Comparison of ENCODE assay signal across 12 cellular contexts in the genomic region with DNA sequence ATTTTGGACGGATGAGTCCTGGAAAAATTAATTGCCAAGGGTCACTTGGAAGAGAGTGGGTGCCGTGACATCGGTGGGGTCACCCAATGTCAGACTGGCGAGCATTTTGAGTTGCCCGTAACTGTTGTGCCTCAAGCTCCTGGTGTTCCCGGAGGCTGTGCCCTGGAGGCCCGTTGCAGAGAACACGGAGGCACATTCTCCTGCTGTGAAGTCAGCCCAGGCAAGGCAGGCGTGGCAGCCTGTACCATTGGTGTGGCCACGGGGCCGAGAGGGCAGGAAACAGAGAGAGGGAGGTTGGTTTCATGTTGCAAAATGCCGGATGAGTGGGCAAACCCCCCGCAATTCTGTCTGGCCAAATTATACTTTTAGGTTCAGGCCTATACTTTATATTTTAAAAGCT.
DNase-seq lines count a peak whose midpoint lies in the region; ATAC-seq and TF ChIP-seq lines count a peak whose summit lies in the region.
"Had no signal": no experiment of that assay in that cellular context is flagged by ENCODE, and none has a peak within 500 bp of the region (broad histone marks: within the 10 kb centered on the region; RNA-seq: fewer than 3 reads in every experiment).

No MANE protein-coding gene starts in this region.

- H3K36me3 ChIP-seq in breast epithelium = no peaks in the 10 kb centered on the region
- H3K36me3 ChIP-seq in mammary epithelial cell (ENCODE audit: insufficient read depth, low read length) = no peaks in the 10 kb centered on the region
- no peaks in the 10 kb centered on the region for H3K36me3 ChIP-seq in aorta (ENCODE audit: control insufficient read depth in 1 of 2, insufficient read depth in 2 of 2, low read length in 1 of 2)
- H3K36me3 ChIP-seq: upper lobe of left lung had no signal

- peak; percentile 83 for ATAC-seq in aorta (ENCODE audit: low FRiP score)
- no peak for ATAC-seq in HG03025 (IDR thresholded peaks at IDR 0.05; ENCODE audit: low FRiP score, unreplicated experiment)

- no peak overlapping the region for H3K9ac ChIP-seq in mammary epithelial cell (ENCODE audit: insufficient read depth, low read length)

- CTCF ChIA-PET in MCF 10A (lab: Yijun Ruan, JAX) = interaction anchor here (0.6 kb wide), 1 partner anchor 93 kb away, joined by 3 read pairs; no protein-coding TSS in a partner anchor
- CTCF ChIA-PET in mammary epithelial cell (lab: Charles Lee; ENCODE audit: low non-redundant PET) = no interaction called here

- H3K4me3 Mint-ChIP-seq in MCF 10A (ENCODE audit: unreplicated experiment) = no peak overlapping the region
- H3K4me3 Mint-ChIP-seq: activated naive CD4-positive, alpha-beta T cell treated with anti-CD3 and anti-CD28 coated beads, Interleukin-2, amount 10 ng/mL, durations not matched to agents 7 days and 5 days had no signal

- TF ChIP-seq POLR2A in breast epithelium (IDR thresholded peaks at IDR 0.05) = no peak

- no peaks in the 10 kb centered on the region for H3K27me3 ChIP-seq in breast epithelium
- no peaks in the 10 kb centered on the region for H3K27me3 ChIP-seq in mammary epithelial cell (ENCODE audit: insufficient read depth, low read length)
- no peaks in the 10 kb centered on the region for H3K27me3 ChIP-seq in aorta (ENCODE audit: control insufficient read depth in 1 of 2, insufficient read depth in 2 of 2, low read length in 1 of 2)
- H3K27me3 ChIP-seq: upper lobe of left lung had no signal

- intact Hi-C loops in MCF 10A (cut with micrococcal nuclease) = no loop called here
- intact Hi-C loops in breast epithelium (cut with DNase I; ENCODE audit: low total_unique reads) = no loop called here
- intact Hi-C loops in mammary epithelial cell (cut with micrococcal nuclease) = no loop called here
- intact Hi-C loops in aorta (cut with DNase I) = loop anchor here in 1 of 2 donors (1.0 to 5.0 kb wide), 3 partner anchors 18 to 210 kb away; a partner anchor contains a TSS

- no peaks in the 10 kb centered on the region for H3K4me1 ChIP-seq in breast epithelium
- H3K4me1 ChIP-seq in mammary epithelial cell (ENCODE audit: insufficient read depth, low read length) = peaks cover 39% of the 10 kb centered on the region
- H3K4me1 ChIP-seq in aorta (ENCODE audit: control insufficient read depth in 1 of 2, insufficient read depth in 2 of 2, low read length in 2 of 2) = no peaks in the 10 kb centered on the region
- H3K4me1 ChIP-seq: upper lobe of left lung had no signal

- dilution Hi-C loops in mammary epithelial cell (cut with HindIII; ENCODE audit: low sequenced_read_pairs) = no loop called here

- H3K79me2 ChIP-seq in mammary epithelial cell (ENCODE audit: insufficient read depth, low read length) = no peaks in the 10 kb centered on the region

- DNase-seq in MCF 10A (ENCODE audit: unreplicated experiment) (peak; percentile 82), breast epithelium (ENCODE audit: low spot score in 2 of 2) (no peak), mammary epithelial cell (peak; percentile 76), kidney glomerular epithelial cell (lab: John Stamatoyannopoulos, UW) (peak; percentile 33), aorta (peak; percentile 94 to 95), SKM-1 treated with dmso at 0.1 percent for 144 hours (lab: John Stamatoyannopoulos, UW; ENCODE audit: unreplicated experiment) (no peak), anterior cingulate cortex (lab: John Stamatoyannopoulos, UW) (no peak)
- DNase-seq: ACHN; activated naive CD4-positive, alpha-beta T cell treated with anti-CD3 and anti-CD28 coated beads, Interleukin-2, amount 10 ng/mL, durations not matched to agents 7 days and 5 days; stimulated activated CD4-positive, alpha-beta T cell treated with anti-CD3 and anti-CD28 coated beads, Interleukin-4, amount 100 ng/mL, for 24 hours; upper lobe of left lung had no signal

- peaks cover 22% of the 10 kb centered on the region for H3K4me1 Mint-ChIP-seq in MCF 10A (ENCODE audit: insufficient read depth, unreplicated experiment)
- H3K4me1 Mint-ChIP-seq: activated naive CD4-positive, alpha-beta T cell treated with anti-CD3 and anti-CD28 coated beads, Interleukin-2, amount 10 ng/mL, durations not matched to agents 7 days and 5 days had no signal

- TF ChIP-seq CTCF in MCF 10A (IDR thresholded peaks at IDR 0.05; ENCODE audit: unreplicated experiment) (no peak), breast epithelium (IDR thresholded peaks at IDR 0.05) (no peak), mammary epithelial cell (conservative IDR thresholded peaks at IDR 0.05 in 1 of 2, IDR thresholded peaks at IDR 0.05 in 1 of 2; ENCODE audit: extremely low read depth in 1 of 2, insufficient read depth in 1 of 2, low read depth in 1 of 2, low read length in 2 of 2) (no peak)

- H3K27ac Mint-ChIP-seq in MCF 10A (ENCODE audit: low read depth, unreplicated experiment) = peak overlapping the region; percentile 76
- H3K27ac Mint-ChIP-seq: activated naive CD4-positive, alpha-beta T cell treated with anti-CD3 and anti-CD28 coated beads, Interleukin-2, amount 10 ng/mL, durations not matched to agents 7 days and 5 days had no signal

- H3K9me3 Mint-ChIP-seq in MCF 10A (ENCODE audit: unreplicated experiment) = no peaks in the 10 kb centered on the region
- H3K9me3 Mint-ChIP-seq: activated naive CD4-positive, alpha-beta T cell treated with anti-CD3 and anti-CD28 coated beads, Interleukin-2, amount 10 ng/mL, durations not matched to agents 7 days and 5 days had no signal

- no peak overlapping the region for H3K4me2 ChIP-seq in mammary epithelial cell (ENCODE audit: insufficient read depth, low read depth, low read length)

- peaks cover 7% of the 10 kb centered on the region for H3K36me3 Mint-ChIP-seq in MCF 10A (ENCODE audit: insufficient read depth, unreplicated experiment)
- H3K36me3 Mint-ChIP-seq: activated naive CD4-positive, alpha-beta T cell treated with anti-CD3 and anti-CD28 coated beads, Interleukin-2, amount 10 ng/mL, durations not matched to agents 7 days and 5 days had no signal

- BruUV-seq in MCF 10A (replicated peaks; lab: Mats Ljungman, UMichigan) = no TSS peak
- BruUV-seq in mammary epithelial cell (replicated peaks; lab: Mats Ljungman, UMichigan) = no TSS peak

- no peaks in the 10 kb centered on the region for H3K27me3 Mint-ChIP-seq in MCF 10A (ENCODE audit: insufficient read depth, unreplicated experiment)

- H4K20me1 ChIP-seq in mammary epithelial cell (ENCODE audit: insufficient read depth, low read length) = no peaks in the 10 kb centered on the region

- WGBS in mammary epithelial cell (ENCODE audit: low coverage, missing lambda C conversion rate) = 76% methylated on average over 11 of the region's 13 CpGs
- 3 to 5% methylated on average over 13 of the region's 13 CpGs for WGBS in aorta, 2 donors

- POLR2A ChIA-PET in MCF 10A (lab: Yijun Ruan, JAX) = interaction anchor here (0.6 to 2.4 kb wide), 7 partner anchors 8 to 171 kb away, joined by 3 to 5 read pairs (median 3); no protein-coding TSS in a partner anchor

- in situ Hi-C loops in mammary epithelial cell (cut with MboI; ENCODE audit: low sequenced_read_pairs in 2 of 2) = no loop called here

- H3K4me3 ChIP-seq in breast epithelium (no peak overlapping the region), mammary epithelial cell (replicated peaks in 1 of 3; ENCODE audit: insufficient read depth in 1 of 3, low read depth in 2 of 3, low read length in 3 of 3) (no peak overlapping the region), aorta (ENCODE audit: low read length in 2 of 2) (no peak overlapping the region)
- H3K4me3 ChIP-seq: upper lobe of left lung had no signal

- H3K27ac ChIP-seq in breast epithelium (peak overlapping the region in 1 of 2 donors; percentile 45), mammary epithelial cell (ENCODE audit: insufficient read depth, low read depth, low read length) (peak overlapping the region; percentile 38), aorta (ENCODE audit: low read depth in 1 of 2, low read length in 2 of 2) (peak overlapping the region; percentile 83 to 99)
- H3K27ac ChIP-seq: upper lobe of left lung had no signal

- H3K9me3 ChIP-seq in breast epithelium (no peaks in the 10 kb centered on the region), mammary epithelial cell (replicated peaks; ENCODE audit: insufficient read depth, low read length) (peaks cover 2% of the 10 kb centered on the region), aorta (ENCODE audit: control insufficient read depth, low read length) (no peaks in the 10 kb centered on the region)
- H3K9me3 ChIP-seq: upper lobe of left lung had no signal

- peak overlapping the region; percentile 63 for H2AFZ ChIP-seq in mammary epithelial cell (ENCODE audit: low read depth, low read length)

Comparison
In these comparisons a context has a peak if more than half of its experiments do, and no peak if none do; other contexts are left out.
1. DNase-seq: peak in MCF 10A (single experiment), mammary epithelial cell (single experiment), kidney glomerular epithelial cell (single experiment) and aorta (2 of 2); none in breast epithelium (0 of 2), SKM-1 treated with dmso at 0.1 percent for 144 hours (single experiment) and anterior cingulate cortex (0 of 58).